In genomic region chr12:105237671-105238070, GRCh38 we compare ENCODE assay signal across 34 cellular contexts.
"Had no signal": no experiment of that assay in that cellular context is flagged by ENCODE, and none has a peak within 500 bp of the region (broad histone marks: within the 10 kb centered on the region; RNA-seq: fewer than 3 reads in every experiment).

No MANE protein-coding gene starts in this region.

- H3K36me3 ChIP-seq: adrenal gland, brain microvascular endothelial cell, breast epithelium had no signal

- H3K36me3 Mint-ChIP-seq: activated naive CD4-positive, alpha-beta T cell treated with anti-CD3 and anti-CD28 coated beads, Interleukin-2, amount 50 U/mL, for 72 hours had no signal

- ATAC-seq: activated CD8-positive, alpha-beta T cell treated with anti-CD3 and anti-CD28 coated beads for 36 hours; activated naive CD4-positive, alpha-beta T cell treated with anti-CD3 and anti-CD28 coated beads, Interleukin-2, amount 50 U/mL, for 72 hours; activated T-cell treated with anti-CD3 and anti-CD28 coated beads, Interleukin-2, amount 50 U/mL, for 72 hours; activated T-helper 17 cell treated with anti-CD3 and anti-CD28 coated beads, Interleukin-2, amount 50 U/mL, for 72 hours; body of pancreas had no signal

- H3K27ac Mint-ChIP-seq: activated B cell treated with CpG ODN at 0.5 μM for 24 hours; activated CD4-positive, alpha-beta memory T cell treated with anti-CD3 and anti-CD28 coated beads for 36 hours; activated CD4-positive, alpha-beta T cell treated with anti-CD3 and anti-CD28 coated beads, Interleukin-2, amount 10 ng/mL, durations not matched to agents 24 days and 14 days; activated CD8-positive, alpha-beta T cell treated with anti-CD3 and anti-CD28 coated beads for 36 hours; activated naive CD4-positive, alpha-beta T cell treated with anti-CD3 and anti-CD28 coated beads for 36 hours; activated naive CD4-positive, alpha-beta T cell treated with anti-CD3 and anti-CD28 coated beads, Interleukin-2, amount 50 U/mL, for 72 hours; activated naive CD8-positive, alpha-beta T cell treated with anti-CD3 and anti-CD28 coated beads for 36 hours; activated T-cell treated with anti-CD3 and anti-CD28 coated beads, Interleukin-2, amount 50 U/mL, for 72 hours; activated T-helper 1 cell treated with anti-CD3 and anti-CD28 coated beads, Interleukin-12 subunit alpha, Interleukin-12 subunit beta, Interleukin-2, Interleukin-4 antibody, amounts not matched to agents 30 ng/mL and 10 ng/mL and 1 ng/mL, durations not matched to agents 14 hours and 24 hours and 36 hours; activated T-helper 17 cell treated with anti-CD3 and anti-CD28 coated beads, Interleukin-2, amount 50 U/mL, for 72 hours; T-helper 1 cell treated with Interleukin-12 subunit alpha and Interleukin-12 subunit beta and Interleukin-4 antibody, amounts not matched to agents 30 μg/mL and 1 μg/mL, for 36 hours; T-helper 2 cell treated with Interferon-gamma antibody and Interleukin-4, amounts not matched to agents 5 μg/mL and 100 μg/mL, for 36 hours had no signal

- H3K27me3 ChIP-seq: adrenal gland, body of pancreas, brain microvascular endothelial cell, breast epithelium had no signal

- H3K27me3 Mint-ChIP-seq: activated B cell treated with CpG ODN at 0.5 μM for 24 hours; activated CD4-positive, alpha-beta memory T cell treated with anti-CD3 and anti-CD28 coated beads for 36 hours; activated CD8-positive, alpha-beta T cell treated with anti-CD3 and anti-CD28 coated beads for 36 hours; activated naive CD8-positive, alpha-beta T cell treated with anti-CD3 and anti-CD28 coated beads for 36 hours; activated T-helper 17 cell treated with anti-CD3 and anti-CD28 coated beads, Interleukin-2, amount 50 U/mL, for 72 hours had no signal

- H3K4me3 Mint-ChIP-seq: activated CD4-positive, alpha-beta memory T cell treated with anti-CD3 and anti-CD28 coated beads for 36 hours; activated CD4-positive, alpha-beta T cell treated with anti-CD3 and anti-CD28 coated beads, Interleukin-2, amount 10 ng/mL, durations not matched to agents 24 days and 14 days; activated CD8-positive, alpha-beta T cell treated with anti-CD3 and anti-CD28 coated beads for 36 hours; activated naive CD4-positive, alpha-beta T cell treated with anti-CD3 and anti-CD28 coated beads for 36 hours; activated naive CD8-positive, alpha-beta T cell treated with anti-CD3 and anti-CD28 coated beads for 36 hours; activated T-cell treated with anti-CD3 and anti-CD28 coated beads, Interleukin-2, amount 50 U/mL, for 72 hours; activated T-helper 1 cell treated with anti-CD3 and anti-CD28 coated beads, Interleukin-12 subunit alpha, Interleukin-12 subunit beta, Interleukin-2, Interleukin-4 antibody, amounts not matched to agents 30 ng/mL and 10 ng/mL and 1 ng/mL, durations not matched to agents 14 hours and 24 hours and 36 hours; activated T-helper 17 cell treated with anti-CD3 and anti-CD28 coated beads, Interleukin-2, amount 50 U/mL, for 72 hours; T-helper 1 cell treated with Interleukin-12 subunit alpha and Interleukin-12 subunit beta and Interleukin-4 antibody, amounts not matched to agents 30 μg/mL and 1 μg/mL, for 36 hours; T-helper 2 cell treated with Interferon-gamma antibody and Interleukin-4, amounts not matched to agents 5 μg/mL and 100 μg/mL, for 36 hours had no signal

- H3K27ac ChIP-seq: adrenal gland, body of pancreas, brain microvascular endothelial cell, breast epithelium, VCaP had no signal

- H3K9me3 Mint-ChIP-seq: activated B cell treated with CpG ODN at 0.5 μM for 24 hours; activated CD4-positive, alpha-beta memory T cell treated with anti-CD3 and anti-CD28 coated beads for 36 hours; activated CD8-positive, alpha-beta T cell treated with anti-CD3 and anti-CD28 coated beads for 36 hours; activated naive CD4-positive, alpha-beta T cell treated with anti-CD3 and anti-CD28 coated beads for 36 hours; activated naive CD4-positive, alpha-beta T cell treated with anti-CD3 and anti-CD28 coated beads, Interleukin-2, amount 50 U/mL, for 72 hours; activated T-helper 1 cell treated with anti-CD3 and anti-CD28 coated beads, Interleukin-12 subunit alpha, Interleukin-12 subunit beta, Interleukin-2, Interleukin-4 antibody, amounts not matched to agents 30 ng/mL and 10 ng/mL and 1 ng/mL, durations not matched to agents 14 hours and 24 hours and 36 hours; activated T-helper 17 cell treated with anti-CD3 and anti-CD28 coated beads, Interleukin-2, amount 50 U/mL, for 72 hours; T-helper 1 cell treated with Interleukin-12 subunit alpha and Interleukin-12 subunit beta and Interleukin-4 antibody, amounts not matched to agents 30 μg/mL and 1 μg/mL, for 36 hours; T-helper 2 cell treated with Interferon-gamma antibody and Interleukin-4, amounts not matched to agents 5 μg/mL and 100 μg/mL, for 36 hours had no signal

- H3K9me3 ChIP-seq: adrenal gland, body of pancreas, breast epithelium had no signal

- H3K4me3 ChIP-seq: adrenal gland, body of pancreas, breast epithelium had no signal

- DNase-seq: activated B cell treated with CpG ODN at 0.5 μM for 24 hours; activated CD4-positive, alpha-beta memory T cell treated with anti-CD3 and anti-CD28 coated beads for 36 hours; activated CD4-positive, alpha-beta T cell treated with anti-CD3 and anti-CD28 coated beads for 4 hours; activated CD4-positive, alpha-beta T cell treated with anti-CD3 and anti-CD28 coated beads, Interleukin-2, amount 10 ng/mL, durations not matched to agents 24 days and 14 days; activated CD4-positive, alpha-beta T cell treated with anti-CD3 and anti-CD28 coated beads, Interleukin-2, amount 50 U/mL, for 1 hour; activated CD4-positive, alpha-beta T cell treated with anti-CD3 and anti-CD28 coated beads, Interleukin-2, amount 50 U/mL, for 4 hours; activated CD4-positive, CD25-positive, alpha-beta regulatory T cell treated with anti-CD3 and anti-CD28 coated beads, Interleukin-2, amount 50 U/mL, for 72 hours; activated CD8-positive, alpha-beta memory T cell treated with anti-CD3 and anti-CD28 coated beads, Interleukin-2, amount 50 U/mL, for 4 hours; activated CD8-positive, alpha-beta T cell treated with anti-CD3 and anti-CD28 coated beads for 36 hours; activated effector memory CD4-positive, alpha-beta T cell treated with anti-CD3 and anti-CD28 coated beads, Interleukin-2, amount 50 U/mL, for 16 hours; activated gamma-delta T cell treated with Interleukin-2 at 50 U/mL for 16 hours; activated naive CD4-positive, alpha-beta T cell; activated naive CD4-positive, alpha-beta T cell treated with anti-CD3 and anti-CD28 coated beads for 36 hours; activated naive CD4-positive, alpha-beta T cell treated with anti-CD3 and anti-CD28 coated beads, Interleukin-2, amount 50 U/mL, for 16 hours; activated naive CD8-positive, alpha-beta T cell treated with anti-CD3 and anti-CD28 coated beads for 36 hours; activated T-cell treated with anti-CD3 and anti-CD28 coated beads for 4 hours; activated T-cell treated with anti-CD3 and anti-CD28 coated beads, Interleukin-2, amount 50 U/mL, for 1 hour; activated T-cell treated with anti-CD3 and anti-CD28 coated beads, Interleukin-2, amount 50 U/mL, for 72 hours; adrenal gland; amniotic stem cell; aorta; body of pancreas; brain microvascular endothelial cell; central memory CD4-positive, alpha-beta T cell; T-helper 1 cell; T-helper 2 cell; T-helper 9 cell had no signal
